In genomic region chr18:59268722-59269562, GRCh38 we compare ENCODE assay signal across 9 cellular contexts. TPM values are rescaled to one million over a fixed set of nuclear protein-coding genes. Genes with fewer than 3 reads are reported as not detected.
DNase-seq lines count a peak whose midpoint lies in the region; ATAC-seq and TF ChIP-seq lines count a peak whose summit lies in the region.
"Had no signal": no experiment of that assay in that cellular context is flagged by ENCODE, and none has a peak within 500 bp of the region (broad histone marks: within the 10 kb centered on the region; RNA-seq: fewer than 3 reads in every experiment).

No MANE protein-coding gene starts in this region.

- H3K27me3 Mint-ChIP-seq in T-cell = peaks cover 59 to 82% of the 10 kb centered on the region in 2 donors

- CTCF ChIA-PET in GM10248 (lab: Yijun Ruan, JAX) (interaction anchor here (1.0 to 3.4 kb wide), 8 partner anchors 15 to 501 kb away, joined by 3 to 20 read pairs (median 3); no protein-coding TSS in a partner anchor), T-cell (lab: Charles Lee) (no interaction called here)

- peak; percentile 56 for TF ChIP-seq CTCF in GM10248 (IDR thresholded peaks at IDR 0.05; ENCODE audit: control extremely low read depth, extremely low read depth, low read depth, missing control alignments)
- no peak for TF ChIP-seq CTCF in fibroblast of villous mesenchyme (IDR thresholded peaks at IDR 0.05; ENCODE audit: insufficient read depth, low read depth, low read length)

- H3K9me3 Mint-ChIP-seq in T-cell = no peaks in the 10 kb centered on the region

- H3K4me1 Mint-ChIP-seq in T-cell = peaks cover 26 to 44% (median 39%) of the 10 kb centered on the region in 3 donors

- ATAC-seq in HG03135 (IDR thresholded peaks at IDR 0.05; ENCODE audit: unreplicated experiment) (peak; percentile 40), T-cell (replicated peaks in 1 of 4) (peak; percentile 41 to 60 (median 49)), HG02571 (IDR thresholded peaks at IDR 0.05; ENCODE audit: unreplicated experiment) (no peak)

- DNase-seq in GM10248 (ENCODE audit: extremely low spot score) (peak; percentile 77), T-cell (no peak), fibroblast of villous mesenchyme (ENCODE audit: low read depth) (peak; percentile 20), skeletal muscle cell (ENCODE audit: low read depth) (no peak), NCI-H446 (lab: John Stamatoyannopoulos, UW) (no peak), COLO829 (ENCODE audit: low spot score) (no peak)

- no peaks in the 10 kb centered on the region for H3K36me3 Mint-ChIP-seq in T-cell

- POLR2A ChIA-PET in GM10248 (lab: Yijun Ruan, JAX) = no interaction called here
- POLR2A ChIA-PET in T-cell (lab: Charles Lee) = no interaction called here

- H3K4me3 Mint-ChIP-seq in T-cell = peak overlapping the region in 2 of 3 donors; percentile 22 to 65

- H3K27ac Mint-ChIP-seq in T-cell = no peak overlapping the region

- H3K4me3 ChIP-seq in fibroblast of villous mesenchyme (ENCODE audit: low read depth, low read length) (no peak overlapping the region), skeletal muscle cell (ENCODE audit: low read depth, low read length) (peak overlapping the region; percentile 25)

RNA-seq across cellular contexts. Expression of gene RAX, which starts 4.3 kb away (rescaled TPM):
- total RNA-seq in T-cell (not detected), fibroblast of villous mesenchyme (not detected in 2 replicates)
- total RNA-seq: liver had no signal

RNA-seq across cellular contexts. Expression of gene GRP, which starts 49.0 kb away (rescaled TPM):
- not detected for total RNA-seq in T-cell
- 0.32 TPM in 1 of 2 replicates, not detected in the other for total RNA-seq in fibroblast of villous mesenchyme
- total RNA-seq: liver had no signal

RNA-seq across cellular contexts. Expression of gene CPLX4, which starts 49.5 kb away (rescaled TPM):
- total RNA-seq in T-cell (not detected), fibroblast of villous mesenchyme (under 0.01 TPM in 1 of 2 replicates, not detected in the other)
- total RNA-seq: liver had no signal

Comparison
In these comparisons a context has a peak if more than half of its experiments do, and no peak if none do; other contexts are left out.
1. DNase-seq: peak in GM10248 (single experiment) and fibroblast of villous mesenchyme (single experiment); none in T-cell (0 of 34), skeletal muscle cell (single experiment), NCI-H446 (0 of 2) and COLO829 (single experiment).